In genomic region chr4:14967982-14968381, GRCh38 we compare ENCODE assay signal across 17 cellular contexts.
"Had no signal": no experiment of that assay in that cellular context is flagged by ENCODE, and none has a peak within 500 bp of the region (broad histone marks: within the 10 kb centered on the region; RNA-seq: fewer than 3 reads in every experiment).

No MANE protein-coding gene starts in this region.

- H3K27me3 ChIP-seq: colonic mucosa, gastroesophageal sphincter, ovary, right atrium auricular region, sigmoid colon had no signal

- ATAC-seq: gastroesophageal sphincter; left lobe of liver; mucosa of descending colon; naive thymus-derived CD8-positive, alpha-beta T cell had no signal

- H3K36me3 ChIP-seq: colonic mucosa, gastroesophageal sphincter, neutrophil, ovary, right atrium auricular region, sigmoid colon had no signal

- H3K4me3 ChIP-seq: colonic mucosa, gastroesophageal sphincter, mucosa of descending colon, ovary, right atrium auricular region, sigmoid colon, smooth muscle cell had no signal

- H3K4me2 ChIP-seq: smooth muscle cell had no signal

- DNase-seq: colonic mucosa; effector CD8-positive, alpha-beta T cell; glutamatergic neuron; islet precursor cell; mammary epithelial cell; mucosa of descending colon; naive thymus-derived CD8-positive, alpha-beta T cell; ovary; sigmoid colon; stimulated activated CD4-positive, alpha-beta T cell treated with anti-CD3 and anti-CD28 coated beads, Interleukin-2, amount 100 ng/mL, for 48 hours; stimulated activated naive CD4-positive, alpha-beta T cell treated with Interleukin-2 at 50 U/mL for 16 hours; trophoblast cell had no signal

- H3K9me3 ChIP-seq: colonic mucosa, gastroesophageal sphincter, mucosa of descending colon, neutrophil, ovary had no signal

- H3K27ac ChIP-seq: colonic mucosa, gastroesophageal sphincter, neutrophil, ovary, right atrium auricular region, sigmoid colon had no signal

- H3K4me1 ChIP-seq: colonic mucosa, gastroesophageal sphincter, right atrium auricular region, sigmoid colon had no signal
